27 cellular contexts compared by ENCODE assay signal in the genomic region with DNA sequence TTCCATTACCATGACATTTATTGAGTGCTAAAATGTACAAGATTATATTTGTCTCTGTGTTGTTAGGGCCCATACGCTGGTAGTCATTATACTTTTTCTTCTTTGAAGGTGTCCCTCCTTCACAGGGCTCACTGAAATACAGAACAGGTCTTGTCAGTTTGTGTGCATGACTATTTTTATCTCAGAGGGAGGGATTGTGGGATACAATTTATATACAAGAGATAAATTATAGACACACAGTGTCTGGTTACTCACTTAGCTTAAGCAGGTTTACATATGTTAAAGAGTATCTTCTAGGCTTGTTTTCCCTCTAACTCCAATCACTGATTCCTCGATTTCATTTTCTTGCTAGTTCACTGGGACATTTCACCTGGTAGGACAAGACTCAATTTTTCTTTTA.
"Had no signal": no experiment of that assay in that cellular context is flagged by ENCODE, and none has a peak within 500 bp of the region (broad histone marks: within the 10 kb centered on the region; RNA-seq: fewer than 3 reads in every experiment).

No MANE protein-coding gene starts in this region.

- H3K36me3 ChIP-seq: brain microvascular endothelial cell, heart right ventricle, stomach, thyroid gland, upper lobe of right lung had no signal

- H3K4me1 ChIP-seq: thyroid gland had no signal

- H3K4me1 Mint-ChIP-seq: activated CD4-positive, alpha-beta memory T cell treated with anti-CD3 and anti-CD28 coated beads, Interleukin-2, amount 10 ng/mL, durations not matched to agents 7 days and 5 days; activated CD4-positive, alpha-beta T cell treated with anti-CD3 and anti-CD28 coated beads, Interleukin-2, amount 10 ng/mL, durations not matched to agents 7 days and 5 days; activated naive CD4-positive, alpha-beta T cell treated with anti-CD3 and anti-CD28 coated beads, Interleukin-2, amount 10 ng/mL, durations not matched to agents 7 days and 5 days; endodermal cell; natural killer cell; stimulated activated naive B cell treated with anti-CD40 and anti-IgM and Interleukin-4, amounts not matched to agents 10 μg/mL and 1 μg/mL and 100 μg/mL, for 72 hours; WTC11 had no signal

- H3K4me3 ChIP-seq: heart right ventricle, stomach, thyroid gland, upper lobe of right lung had no signal

- H3K27me3 Mint-ChIP-seq: activated CD4-positive, alpha-beta memory T cell treated with anti-CD3 and anti-CD28 coated beads, Interleukin-2, amount 10 ng/mL, durations not matched to agents 7 days and 5 days; activated CD4-positive, alpha-beta T cell treated with anti-CD3 and anti-CD28 coated beads, Interleukin-2, amount 10 ng/mL, durations not matched to agents 7 days and 5 days; activated naive CD4-positive, alpha-beta T cell treated with anti-CD3 and anti-CD28 coated beads, Interleukin-2, amount 10 ng/mL, durations not matched to agents 7 days and 5 days; dendritic cell treated with granulocyte-macrophage colony-stimulating factor and Interleukin-4, amounts not matched to agents 40 ng/mL and 50 ng/mL, for 4 days; stimulated activated naive B cell treated with anti-CD40 and anti-IgM and Interleukin-4, amounts not matched to agents 10 μg/mL and 1 μg/mL and 100 μg/mL, for 72 hours had no signal

- H3K27me3 ChIP-seq: brain microvascular endothelial cell, heart right ventricle, stomach, thyroid gland, upper lobe of right lung had no signal

- H3K27ac Mint-ChIP-seq: activated CD4-positive, alpha-beta memory T cell treated with anti-CD3 and anti-CD28 coated beads, Interleukin-2, amount 10 ng/mL, durations not matched to agents 7 days and 5 days; activated CD4-positive, alpha-beta T cell treated with anti-CD3 and anti-CD28 coated beads, Interleukin-2, amount 10 ng/mL, durations not matched to agents 7 days and 5 days; activated naive CD4-positive, alpha-beta T cell treated with anti-CD3 and anti-CD28 coated beads, Interleukin-2, amount 10 ng/mL, durations not matched to agents 7 days and 5 days; activated T-cell treated with anti-CD3 and anti-CD28 coated beads, Interleukin-2, amount 50 U/mL, for 24 hours; dendritic cell treated with granulocyte-macrophage colony-stimulating factor and Interleukin-4, amounts not matched to agents 40 ng/mL and 50 ng/mL, for 4 days; endodermal cell; natural killer cell; stimulated activated naive B cell treated with anti-CD40 and anti-IgM and Interleukin-4, amounts not matched to agents 10 μg/mL and 1 μg/mL and 100 μg/mL, for 72 hours; WTC11 had no signal

- H3K27ac ChIP-seq: brain microvascular endothelial cell, thyroid gland, upper lobe of right lung had no signal

- H3K4me3 Mint-ChIP-seq: activated CD4-positive, alpha-beta memory T cell treated with anti-CD3 and anti-CD28 coated beads, Interleukin-2, amount 10 ng/mL, durations not matched to agents 7 days and 5 days; activated CD4-positive, alpha-beta T cell treated with anti-CD3 and anti-CD28 coated beads, Interleukin-2, amount 10 ng/mL, durations not matched to agents 7 days and 5 days; activated naive CD4-positive, alpha-beta T cell treated with anti-CD3 and anti-CD28 coated beads, Interleukin-2, amount 10 ng/mL, durations not matched to agents 7 days and 5 days; activated T-cell treated with anti-CD3 and anti-CD28 coated beads, Interleukin-2, amount 50 U/mL, for 24 hours; dendritic cell treated with granulocyte-macrophage colony-stimulating factor and Interleukin-4, amounts not matched to agents 40 ng/mL and 50 ng/mL, for 4 days; endodermal cell; natural killer cell; stimulated activated naive B cell treated with anti-CD40 and anti-IgM and Interleukin-4, amounts not matched to agents 10 μg/mL and 1 μg/mL and 100 μg/mL, for 72 hours; WTC11 had no signal

- H3K36me3 Mint-ChIP-seq: activated naive CD4-positive, alpha-beta T cell treated with anti-CD3 and anti-CD28 coated beads, Interleukin-2, amount 10 ng/mL, durations not matched to agents 7 days and 5 days; natural killer cell; stimulated activated naive B cell treated with anti-CD40 and anti-IgM and Interleukin-4, amounts not matched to agents 10 μg/mL and 1 μg/mL and 100 μg/mL, for 72 hours had no signal

- ATAC-seq: esophagus mucosa; natural killer cell; stimulated activated naive B cell treated with anti-CD40 and anti-IgM and Interleukin-4, amounts not matched to agents 10 μg/mL and 1 μg/mL and 100 μg/mL, for 72 hours; upper lobe of right lung; WTC11 had no signal

- DNase-seq: activated CD4-positive, alpha-beta memory T cell treated with anti-CD3 and anti-CD28 coated beads, Interleukin-2, amount 10 ng/mL, durations not matched to agents 7 days and 5 days; activated CD4-positive, alpha-beta T cell treated with anti-CD3 and anti-CD28 coated beads for 1 hour; activated CD4-positive, alpha-beta T cell treated with anti-CD3 and anti-CD28 coated beads, Interleukin-2, amount 10 ng/mL, durations not matched to agents 7 days and 5 days; activated CD8-positive, alpha-beta memory T cell treated with anti-CD3 and anti-CD28 coated beads, Interleukin-2, amount 50 U/mL, for 48 hours; activated gamma-delta T cell; activated naive CD4-positive, alpha-beta T cell treated with anti-CD3 and anti-CD28 coated beads, Interleukin-2, amount 10 ng/mL, durations not matched to agents 7 days and 5 days; activated T-cell treated with anti-CD3 and anti-CD28 coated beads, Interleukin-2, amount 50 U/mL, for 24 hours; amniotic stem cell; brain microvascular endothelial cell; central memory CD4-positive, alpha-beta T cell; endodermal cell; foreskin melanocyte; heart right ventricle; kidney glomerular epithelial cell; mammary epithelial cell; midbrain; natural killer cell; stimulated activated CD4-positive, alpha-beta T cell treated with anti-CD3 and anti-CD28 coated beads, Interleukin-15, amount 100 ng/mL, for 24 hours; stimulated activated CD4-positive, alpha-beta T cell treated with anti-CD3 and anti-CD28 coated beads, Interleukin-2, amount 100 ng/mL, for 24 hours; stimulated activated naive B cell treated with anti-CD40 and anti-IgM and Interleukin-4, amounts not matched to agents 10 μg/mL and 1 μg/mL and 100 μg/mL, for 72 hours; stomach; T-helper 2 cell; thyroid gland; upper lobe of right lung had no signal

- H3K9me3 ChIP-seq: thyroid gland, upper lobe of right lung had no signal
